In genomic region chr21:38965910-38966504, GRCh38 we compare ENCODE assay signal across 12 cellular contexts.
DNase-seq lines count a peak whose midpoint lies in the region; ATAC-seq and TF ChIP-seq lines count a peak whose summit lies in the region.
"Had no signal": no experiment of that assay in that cellular context is flagged by ENCODE, and none has a peak within 500 bp of the region (broad histone marks: within the 10 kb centered on the region; RNA-seq: fewer than 3 reads in every experiment).

No MANE protein-coding gene starts in this region.

- DNase-seq in H7 (peak; percentile 83), NCI-H345 treated with DMSO at 0.1 percent for 48 hours (lab: John Stamatoyannopoulos, UW; ENCODE audit: unreplicated experiment) (peak; percentile 98), foreskin keratinocyte (peak in 1 of 2 donors; percentile 29), posterior vena cava (ENCODE audit: low spot score) (peak; percentile 41), tibial artery (no peak), AML-193 (lab: John Stamatoyannopoulos, UW) (no peak), foreskin melanocyte (no peak)
- DNase-seq in activated CD4-positive, alpha-beta T cell treated with anti-CD3 and anti-CD28 coated beads, Interleukin-2, amount 50 U/mL, for 48 hours: no peak
- DNase-seq: activated CD8-positive, alpha-beta T cell treated with anti-CD3 and anti-CD28 coated beads, Interleukin-2, amount 10 ng/mL, durations not matched to agents 7 days and 5 days; effector CD8-positive, alpha-beta T cell; NCI-H1436; stimulated activated naive CD8-positive, alpha-beta T cell treated with anti-CD3 and anti-CD28 coated beads, Interleukin-15, Interleukin-2, amounts not matched to agents 100 U/mL and 50 U/mL, for 24 hours had no signal

- no peaks in the 10 kb centered on the region for H3K27me3 ChIP-seq in H7 (ENCODE audit: control insufficient read depth, insufficient read depth, low read length)
- H3K27me3 ChIP-seq in foreskin keratinocyte: no peaks in the 10 kb centered on the region
- no peaks in the 10 kb centered on the region for H3K27me3 ChIP-seq in tibial artery

- no peak overlapping the region for H3K27ac ChIP-seq in foreskin keratinocyte
- H3K27ac ChIP-seq in tibial artery: no peak overlapping the region

- H3K4me3 ChIP-seq in H7 (ENCODE audit: insufficient read depth, low read depth, low read length) (no peak overlapping the region), tibial artery (no peak overlapping the region)

- TF ChIP-seq CTCF in foreskin keratinocyte (conservative IDR thresholded peaks at IDR 0.05) (no peak), tibial artery (IDR thresholded peaks at IDR 0.05) (no peak)

- H3K36me3 ChIP-seq in H7 (replicated peaks; ENCODE audit: control insufficient read depth, insufficient read depth, low read length) (no peaks in the 10 kb centered on the region), tibial artery (no peaks in the 10 kb centered on the region)

- no peaks in the 10 kb centered on the region for H3K9me3 ChIP-seq in tibial artery

- intact Hi-C loops in posterior vena cava (cut with DNase I): no loop called here
- intact Hi-C loops in tibial artery (cut with DNase I; ENCODE audit: low total_unique reads): no loop called here

- H3K4me1 ChIP-seq in foreskin keratinocyte (no peaks in the 10 kb centered on the region), tibial artery (peaks cover 0 to 19% (median 8%) of the 10 kb centered on the region in 4 donors)

- peak; percentile 26 for ATAC-seq in foreskin keratinocyte
- ATAC-seq: activated CD8-positive, alpha-beta T cell treated with anti-CD3 and anti-CD28 coated beads, Interleukin-2, amount 10 ng/mL, durations not matched to agents 7 days and 5 days; stimulated activated naive CD8-positive, alpha-beta T cell treated with anti-CD3 and anti-CD28 coated beads, Interleukin-15, Interleukin-2, amounts not matched to agents 100 U/mL and 50 U/mL, for 24 hours had no signal

Comparison
In these comparisons a context has a peak if more than half of its experiments do, and no peak if none do; other contexts are left out.
1. DNase-seq: peak in H7 (single experiment), NCI-H345 treated with DMSO at 0.1 percent for 48 hours (single experiment) and posterior vena cava (single experiment); none in tibial artery (0 of 2), activated CD4-positive, alpha-beta T cell treated with anti-CD3 and anti-CD28 coated beads, Interleukin-2, amount 50 U/mL, for 48 hours (0 of 2), AML-193 (0 of 2) and foreskin melanocyte (single experiment).